ENCODE assay signal across 20 cellular contexts in genomic region chr2:28687640-28688039, GRCh38.
DNase-seq lines count a peak whose midpoint lies in the region; ATAC-seq and TF ChIP-seq lines count a peak whose summit lies in the region.
"Had no signal": no experiment of that assay in that cellular context is flagged by ENCODE, and none has a peak within 500 bp of the region (broad histone marks: within the 10 kb centered on the region; RNA-seq: fewer than 3 reads in every experiment).

No MANE protein-coding gene starts in this region.

- H3K27me3 Mint-ChIP-seq in MCF 10A (ENCODE audit: insufficient read depth, unreplicated experiment), result no peaks in the 10 kb centered on the region

- peaks cover 23% of the 10 kb centered on the region for H3K4me1 Mint-ChIP-seq in MCF 10A (ENCODE audit: insufficient read depth, unreplicated experiment)
- peaks cover 22% of the 10 kb centered on the region for H3K4me1 Mint-ChIP-seq in stimulated activated effector memory CD8-positive, alpha-beta T cell treated with anti-CD3 and anti-CD28 coated beads, Interleukin-12 subunit alpha, Interleukin-12 subunit beta, amount 100 ng/mL, for 72 hours

- H3K36me3 Mint-ChIP-seq in MCF 10A (ENCODE audit: insufficient read depth, unreplicated experiment), result no peaks in the 10 kb centered on the region
- H3K36me3 Mint-ChIP-seq in stimulated activated effector memory CD8-positive, alpha-beta T cell treated with anti-CD3 and anti-CD28 coated beads, Interleukin-12 subunit alpha, Interleukin-12 subunit beta, amount 100 ng/mL, for 72 hours, result no peaks in the 10 kb centered on the region
- H3K36me3 Mint-ChIP-seq: CD8-positive, alpha-beta T cell had no signal

- no peak for TF ChIP-seq POLR2A in breast epithelium (IDR thresholded peaks at IDR 0.05)

- H3K27ac ChIP-seq in breast epithelium (peak overlapping the region in 1 of 2 donors; percentile 92), mammary epithelial cell (ENCODE audit: insufficient read depth, low read depth, low read length) (no peak overlapping the region), lower lobe of right lung (no peak overlapping the region)
- H3K27ac ChIP-seq: A549, BLaER1 had no signal

- ATAC-seq in stimulated activated effector memory CD8-positive, alpha-beta T cell treated with anti-CD3 and anti-CD28 coated beads, Interleukin-12 subunit alpha, Interleukin-12 subunit beta, amount 100 ng/mL, for 72 hours, result no peak
- no peak for ATAC-seq in lower lobe of right lung
- ATAC-seq: A549; CD8-positive, alpha-beta T cell had no signal

- H3K27me3 ChIP-seq in breast epithelium (no peaks in the 10 kb centered on the region), mammary epithelial cell (ENCODE audit: insufficient read depth, low read length) (no peaks in the 10 kb centered on the region), lower lobe of right lung (ENCODE audit: low read depth) (no peaks in the 10 kb centered on the region)
- H3K27me3 ChIP-seq: BLaER1 had no signal

- no peaks in the 10 kb centered on the region for H3K9me3 Mint-ChIP-seq in MCF 10A (ENCODE audit: unreplicated experiment)
- H3K9me3 Mint-ChIP-seq in stimulated activated effector memory CD8-positive, alpha-beta T cell treated with anti-CD3 and anti-CD28 coated beads, Interleukin-12 subunit alpha, Interleukin-12 subunit beta, amount 100 ng/mL, for 72 hours, result no peaks in the 10 kb centered on the region
- H3K9me3 Mint-ChIP-seq: CD8-positive, alpha-beta T cell had no signal

- CTCF ChIA-PET in MCF 10A (lab: Yijun Ruan, JAX), result interaction anchor here (0.6 kb wide), 1 partner anchor 16 kb away, joined by 3 read pairs; no protein-coding TSS in a partner anchor
- CTCF ChIA-PET in mammary epithelial cell (lab: Charles Lee; ENCODE audit: low non-redundant PET), result no interaction called here

- H2AFZ ChIP-seq in mammary epithelial cell (ENCODE audit: low read depth, low read length), result no peak overlapping the region

- dilution Hi-C loops in mammary epithelial cell (cut with HindIII; ENCODE audit: low sequenced_read_pairs), result no loop called here

- in situ Hi-C loops in mammary epithelial cell (cut with MboI; ENCODE audit: low sequenced_read_pairs in 2 of 2) (no loop called here), ACHN (cut with HindIII; ENCODE audit: low pct_ligation_motif_present, low pct_unique_long_range_greater_than_20kb, low sequenced_read_pairs) (no loop called here), KBM-7 (cut with MboI; ENCODE audit: low pct_unique_long_range_greater_than_20kb, low sequenced_read_pairs) (no loop called here)

- no peaks in the 10 kb centered on the region for H4K20me1 ChIP-seq in mammary epithelial cell (ENCODE audit: insufficient read depth, low read length)
- H4K20me1 ChIP-seq: BLaER1 had no signal

- intact Hi-C loops in MCF 10A (cut with micrococcal nuclease) (no loop called here), breast epithelium (cut with DNase I; ENCODE audit: low total_unique reads) (no loop called here), mammary epithelial cell (cut with micrococcal nuclease) (no loop called here), lower lobe of right lung (cut with DNase I) (no loop called here)

- no peak overlapping the region for H3K9ac ChIP-seq in mammary epithelial cell (ENCODE audit: insufficient read depth, low read length)
- H3K9ac ChIP-seq: BLaER1 had no signal

- BruUV-seq in MCF 10A (replicated peaks; lab: Mats Ljungman, UMichigan) (no TSS peak), mammary epithelial cell (replicated peaks; lab: Mats Ljungman, UMichigan) (no TSS peak)

- peaks cover 2 to 14% of the 10 kb centered on the region in 2 donors for H3K4me1 ChIP-seq in breast epithelium
- peaks cover 23% of the 10 kb centered on the region for H3K4me1 ChIP-seq in mammary epithelial cell (ENCODE audit: insufficient read depth, low read length)
- peaks cover 14% of the 10 kb centered on the region for H3K4me1 ChIP-seq in lower lobe of right lung
- H3K4me1 ChIP-seq: BLaER1 had no signal

- H3K36me3 ChIP-seq in breast epithelium (no peaks in the 10 kb centered on the region), mammary epithelial cell (ENCODE audit: insufficient read depth, low read length) (no peaks in the 10 kb centered on the region), lower lobe of right lung (no peaks in the 10 kb centered on the region)
- H3K36me3 ChIP-seq: BLaER1 had no signal

- H3K4me3 Mint-ChIP-seq in MCF 10A (ENCODE audit: unreplicated experiment), result no peak overlapping the region
- no peak overlapping the region for H3K4me3 Mint-ChIP-seq in stimulated activated effector memory CD8-positive, alpha-beta T cell treated with anti-CD3 and anti-CD28 coated beads, Interleukin-12 subunit alpha, Interleukin-12 subunit beta, amount 100 ng/mL, for 72 hours
- H3K4me3 Mint-ChIP-seq: CD8-positive, alpha-beta T cell had no signal

- H3K4me2 ChIP-seq in mammary epithelial cell (ENCODE audit: insufficient read depth, low read depth, low read length), result no peak overlapping the region
- H3K4me2 ChIP-seq: A549, BLaER1 had no signal

- WGBS in mammary epithelial cell (ENCODE audit: low coverage, missing lambda C conversion rate), result 67% methylated on average over 5 of the region's 5 CpGs

- POLR2A ChIA-PET in MCF 10A (lab: Yijun Ruan, JAX), result interaction anchor here (1.1 kb wide), 1 partner anchor 12 kb away, joined by 3 read pairs; no protein-coding TSS in a partner anchor

- no peaks in the 10 kb centered on the region for H3K9me3 ChIP-seq in breast epithelium
- H3K9me3 ChIP-seq in mammary epithelial cell (replicated peaks; ENCODE audit: insufficient read depth, low read length), result no peaks in the 10 kb centered on the region
- H3K9me3 ChIP-seq in lower lobe of right lung, result no peaks in the 10 kb centered on the region
- H3K9me3 ChIP-seq: A549, BLaER1 had no signal

- no peak overlapping the region for H3K27ac Mint-ChIP-seq in MCF 10A (ENCODE audit: low read depth, unreplicated experiment)
- peak overlapping the region; percentile 18 for H3K27ac Mint-ChIP-seq in stimulated activated effector memory CD8-positive, alpha-beta T cell treated with anti-CD3 and anti-CD28 coated beads, Interleukin-12 subunit alpha, Interleukin-12 subunit beta, amount 100 ng/mL, for 72 hours
- H3K27ac Mint-ChIP-seq: CD8-positive, alpha-beta T cell had no signal

- H3K4me3 ChIP-seq in breast epithelium (no peak overlapping the region), mammary epithelial cell (replicated peaks in 1 of 3; ENCODE audit: insufficient read depth in 1 of 3, low read depth in 2 of 3, low read length in 3 of 3) (no peak overlapping the region), lower lobe of right lung (no peak overlapping the region)
- H3K4me3 ChIP-seq: A549, BLaER1 had no signal

- DNase-seq in MCF 10A (ENCODE audit: unreplicated experiment), result peak; percentile 67
- no peak for DNase-seq in breast epithelium (ENCODE audit: low spot score in 2 of 2)
- DNase-seq in NCI-H82 treated with DMSO at 0.1 percent for 48 hours (lab: John Stamatoyannopoulos, UW; ENCODE audit: unreplicated experiment), result peak; percentile 6
- peak; percentile 27 for DNase-seq in mammary epithelial cell
- no peak for DNase-seq in stimulated activated effector memory CD8-positive, alpha-beta T cell treated with anti-CD3 and anti-CD28 coated beads, Interleukin-12 subunit alpha, Interleukin-12 subunit beta, amount 100 ng/mL, for 72 hours (ENCODE audit: low spot score in 2 of 2)
- no peak for DNase-seq in lower lobe of right lung
- DNase-seq in ACHN, result no peak
- no peak for DNase-seq in KBM-7
- DNase-seq: Calu3; CD8-positive, alpha-beta T cell; EL; Kasumi-1; NCI-H1092 treated with DMSO at 0.1 percent for 48 hours; NCI-H146; NCI-H2029 treated with DMSO at 0.1 percent for 48 hours; NCI-H748 treated with DMSO at 0.1 percent for 48 hours; OCI-M1; RPMI8226 had no signal

- no peaks in the 10 kb centered on the region for H3K79me2 ChIP-seq in mammary epithelial cell (ENCODE audit: insufficient read depth, low read length)

- TF ChIP-seq CTCF in MCF 10A (IDR thresholded peaks at IDR 0.05; ENCODE audit: unreplicated experiment) (no peak), breast epithelium (IDR thresholded peaks at IDR 0.05) (no peak), mammary epithelial cell (conservative IDR thresholded peaks at IDR 0.05 in 1 of 2, IDR thresholded peaks at IDR 0.05 in 1 of 2; ENCODE audit: extremely low read depth in 1 of 2, insufficient read depth in 1 of 2, low read depth in 1 of 2, low read length in 2 of 2) (no peak), lower lobe of right lung (IDR thresholded peaks at IDR 0.05) (no peak)

Comparison
In these comparisons a context has a peak if more than half of its experiments do, and no peak if none do; other contexts are left out.
1. DNase-seq: peak in MCF 10A (single experiment), NCI-H82 treated with DMSO at 0.1 percent for 48 hours (single experiment) and mammary epithelial cell (single experiment); none in breast epithelium (0 of 2), stimulated activated effector memory CD8-positive, alpha-beta T cell treated with anti-CD3 and anti-CD28 coated beads, Interleukin-12 subunit alpha, Interleukin-12 subunit beta, amount 100 ng/mL, for 72 hours (0 of 2), lower lobe of right lung (single experiment), ACHN (single experiment) and KBM-7 (single experiment).